In genomic region chr22:20916916-20917810, GRCh38 we compare ENCODE assay signal across 1 cellular context.
A peak's percentile ranks its signal among the peaks of the same experiment; 100 is the strongest.
TF ChIP-seq lines count a peak whose summit lies in the region.

Gene CRKL (plus strand): TSS chr22:20917407. CDS start chr22:20917935, 528 bp downstream.

TF ChIP-seq in HepG2, 621 proteins besides CTCF, POLR2A, EP300 and RAD21 (continued from another document and continues in another):
- 0 out of 2 replicates have a peak, but pooled peaks have one; percentile 30 for TF ChIP-seq RERE (CRISPR knock-in tag; IDR thresholded peaks at IDR 0.05; ENCODE audit: low read depth)
- TF ChIP-seq NFATC3 (CRISPR knock-in tag; IDR thresholded peaks at IDR 0.05), result no peak
- peak; percentile 87 for TF ChIP-seq U2AF1 (optimal IDR thresholded peaks at IDR 0.05; ENCODE audit: low read depth, low read length)
- TF ChIP-seq NCOA1 (CRISPR knock-in tag; IDR thresholded peaks at IDR 0.05), result no peak
- TF ChIP-seq ZNF264 (CRISPR knock-in tag; IDR thresholded peaks at IDR 0.05), result no peak
- TF ChIP-seq KMT2A (CRISPR knock-in tag; IDR thresholded peaks at IDR 0.05), result peak; percentile 89
- TF ChIP-seq IKZF4 (CRISPR knock-in tag; IDR thresholded peaks at IDR 0.05; ENCODE audit: borderline replicate concordance, low read depth, not compliant biosample characterization), result no peak
- peak; percentile 98 for TF ChIP-seq ZNF512 (CRISPR knock-in tag; IDR thresholded peaks at IDR 0.05)
- TF ChIP-seq ZNF326 (CRISPR knock-in tag; IDR thresholded peaks at IDR 0.05; ENCODE audit: borderline replicate concordance), result no peak
- TF ChIP-seq ZNF343 (CRISPR knock-in tag; IDR thresholded peaks at IDR 0.05), result no peak
- peak; percentile 67 for TF ChIP-seq AHDC1 (CRISPR knock-in tag; IDR thresholded peaks at IDR 0.05; ENCODE audit: borderline replicate concordance)
- TF ChIP-seq ZNF629 (CRISPR knock-in tag; conservative IDR thresholded peaks at IDR 0.05), result peak; percentile 59; the same call in 1 of the 2 replicates
- TF ChIP-seq YY1 (IDR thresholded peaks at IDR 0.05; ENCODE audit: insufficient read depth, insufficient replicate concordance, low read depth, low read length), result peak; percentile 96
- no peak for TF ChIP-seq TOPORS (CRISPR knock-in tag; IDR thresholded peaks at IDR 0.05)
- no peak for TF ChIP-seq ZFAT (CRISPR knock-in tag; conservative IDR thresholded peaks at IDR 0.05)
- peak; percentile 84 for TF ChIP-seq ZNF891 (CRISPR knock-in tag; IDR thresholded peaks at IDR 0.05)
- no peak for TF ChIP-seq ZSCAN22 (CRISPR knock-in tag; IDR thresholded peaks at IDR 0.05)
- TF ChIP-seq ZNF772 (CRISPR knock-in tag; IDR thresholded peaks at IDR 0.05), result peak; percentile 56; the same call in 1 of the 2 replicates
- TF ChIP-seq ZNF710 (CRISPR knock-in tag; IDR thresholded peaks at IDR 0.05; ENCODE audit: borderline replicate concordance), result peak; percentile 91
- no peak for TF ChIP-seq SRSF4 (IDR thresholded peaks at IDR 0.05; ENCODE audit: low read depth, low read length, poor library complexity, severe bottlenecking)
- no peak for TF ChIP-seq ARID2 (CRISPR knock-in tag; IDR thresholded peaks at IDR 0.05; ENCODE audit: borderline replicate concordance)
- TF ChIP-seq MYC (CRISPR knock-in tag; IDR thresholded peaks at IDR 0.05; ENCODE audit: borderline replicate concordance), result peak; percentile 84
- peak; percentile 58; the same call in 1 of the 2 replicates for TF ChIP-seq TGIF2 (CRISPR knock-in tag; IDR thresholded peaks at IDR 0.05)
- peak; percentile 81; the same call in 1 of the 2 replicates for TF ChIP-seq TFDP1 (CRISPR knock-in tag; IDR thresholded peaks at IDR 0.05; ENCODE audit: borderline replicate concordance)
- no peak for TF ChIP-seq IRF9 (CRISPR knock-in tag; IDR thresholded peaks at IDR 0.05; ENCODE audit: borderline replicate concordance)
- TF ChIP-seq ZNF530 (CRISPR knock-in tag; IDR thresholded peaks at IDR 0.05; ENCODE audit: low read depth), result no peak
- peak; percentile 93 for TF ChIP-seq RBFOX2 (IDR thresholded peaks at IDR 0.05; ENCODE audit: low read depth, low read length)
- no peak for TF ChIP-seq CC2D1A (CRISPR knock-in tag; IDR thresholded peaks at IDR 0.05)
- peak; percentile 12; the same call in 1 of the 2 replicates for TF ChIP-seq SIX4 (CRISPR knock-in tag; IDR thresholded peaks at IDR 0.05)
- TF ChIP-seq SYNCRIP (IDR thresholded peaks at IDR 0.05; ENCODE audit: insufficient read depth, low read depth, low read length), result no peak
- TF ChIP-seq GMEB2 (CRISPR knock-in tag; IDR thresholded peaks at IDR 0.05; ENCODE audit: low read depth), result peak; percentile 52; the same call in 1 of the 2 replicates
